In genomic region chr18:56927795-56928194, GRCh38 we compare ENCODE assay signal across 22 cellular contexts.
DNase-seq lines count a peak whose midpoint lies in the region; ATAC-seq and TF ChIP-seq lines count a peak whose summit lies in the region.
"Had no signal": no experiment of that assay in that cellular context is flagged by ENCODE, and none has a peak within 500 bp of the region (broad histone marks: within the 10 kb centered on the region; RNA-seq: fewer than 3 reads in every experiment).

No MANE protein-coding gene starts in this region.

- TF ChIP-seq POLR2A in body of pancreas (IDR thresholded peaks at IDR 0.05) (no peak), adrenal gland (IDR thresholded peaks at IDR 0.05) (no peak)

- TF ChIP-seq CTCF in H9 (conservative IDR thresholded peaks at IDR 0.05): no peak
- no peak for TF ChIP-seq CTCF in OCI-LY3 (IDR thresholded peaks at IDR 0.05; ENCODE audit: low read depth, low read length)
- no peak for TF ChIP-seq CTCF in body of pancreas (IDR thresholded peaks at IDR 0.05)
- TF ChIP-seq CTCF in adrenal gland (IDR thresholded peaks at IDR 0.05): no peak

- H3K4me3 ChIP-seq in OCI-LY3 (ENCODE audit: low read length) (peak overlapping the region; percentile 6), body of pancreas (no peak overlapping the region), adrenal gland (no peak overlapping the region)
- H3K4me3 ChIP-seq: A549, GM23248 had no signal

- no peak overlapping the region for H3K4ac ChIP-seq in H9 (ENCODE audit: low read depth, low read length)

- H3K9me3 ChIP-seq in H9 (ENCODE audit: control insufficient read depth, low read depth, low read length) (no peaks in the 10 kb centered on the region), OCI-LY3 (ENCODE audit: insufficient read depth, low read length) (no peaks in the 10 kb centered on the region), body of pancreas (no peaks in the 10 kb centered on the region), adrenal gland (replicated peaks in 1 of 3) (no peaks in the 10 kb centered on the region)
- H3K9me3 ChIP-seq: A549, Caco-2 had no signal

- no peak overlapping the region for H3K27ac Mint-ChIP-seq in activated T-cell treated with anti-CD3 and anti-CD28 coated beads, Interleukin-2, amount 50 U/mL, for 72 hours
- H3K27ac Mint-ChIP-seq in H9: peak overlapping the region in 2 of 3 experiments; percentile 0 to 12; a peak in 2 of 7 replicates
- H3K27ac Mint-ChIP-seq: CD4-positive, alpha-beta T cell; HFFc6; IgD-negative memory B cell had no signal

- H3K27me3 Mint-ChIP-seq in activated T-cell treated with anti-CD3 and anti-CD28 coated beads, Interleukin-2, amount 50 U/mL, for 72 hours (ENCODE audit: low read depth): no peaks in the 10 kb centered on the region
- H3K27me3 Mint-ChIP-seq in activated T-cell treated with anti-CD3 and anti-CD28 coated beads, Interleukin-2, amount 50 U/mL, for 4 hours (ENCODE audit: low read depth): no peaks in the 10 kb centered on the region
- H3K27me3 Mint-ChIP-seq in H9 (ENCODE audit: low read depth): no peaks in the 10 kb centered on the region
- H3K27me3 Mint-ChIP-seq: CD4-positive, alpha-beta T cell; IgD-negative memory B cell had no signal

- intact Hi-C loops in body of pancreas (cut with DNase I): no loop called here
- intact Hi-C loops in adrenal gland (cut with DNase I): no loop called here

- H3K27ac ChIP-seq in H9 (ENCODE audit: insufficient read length, low read depth, low read length) (no peak overlapping the region), OCI-LY3 (ENCODE audit: low read length) (peak overlapping the region; percentile 9), body of pancreas (no peak overlapping the region), adrenal gland (no peak overlapping the region)
- H3K27ac ChIP-seq: 22Rv1, A549, C4-2B, GM23248 had no signal

- H2BK12ac ChIP-seq in H9 (ENCODE audit: insufficient read length, low read depth, low read length): no peak overlapping the region

- H2BK120ac ChIP-seq in H9 (ENCODE audit: low read depth, low read length, poor library complexity, severe bottlenecking): no peak overlapping the region

- no peak overlapping the region for H3K14ac ChIP-seq in H9 (ENCODE audit: insufficient read depth, low read length)

- no peaks in the 10 kb centered on the region for H3K23me2 ChIP-seq in H9 (ENCODE audit: insufficient read length, low read depth, low read length, poor library complexity, severe bottlenecking)

- H3K4me2 ChIP-seq in H9 (ENCODE audit: insufficient read depth, insufficient read length, low read length): no peak overlapping the region
- peak overlapping the region; percentile 47 for H3K4me2 ChIP-seq in OCI-LY3 (ENCODE audit: low read length)
- H3K4me2 ChIP-seq: A549 had no signal

- H2BK20ac ChIP-seq in H9 (ENCODE audit: low read depth, low read length, poor library complexity, severe bottlenecking): no peak overlapping the region

- no CpG with 5 or more reads among the region's 4 CpGs for WGBS in H9 (ENCODE audit: extremely low coverage, insufficient read length, low lambda C conversion rate)
- WGBS in body of pancreas, 2 donors: 92 to 93% methylated on average over 4 of the region's 4 CpGs
- 92 to 100% (median 99%) methylated on average over 4 of the region's 4 CpGs for WGBS in adrenal gland, 4 donors

- no peak overlapping the region for H3K56ac ChIP-seq in H9 (ENCODE audit: insufficient read length, low read depth, low read length)

- no peak overlapping the region for H2AK5ac ChIP-seq in H9 (ENCODE audit: insufficient read length, low read length)

- H4K5ac ChIP-seq in H9 (ENCODE audit: insufficient read length, low read depth, low read length): no peak overlapping the region

- H3K4me1 ChIP-seq in H9 (ENCODE audit: insufficient read depth, low read length) (no peaks in the 10 kb centered on the region; the same call in 1 of the 2 replicates), OCI-LY3 (ENCODE audit: low read length) (peaks cover 64% of the 10 kb centered on the region), body of pancreas (no peaks in the 10 kb centered on the region), adrenal gland (replicated peaks in 1 of 2) (no peaks in the 10 kb centered on the region)
- H3K4me1 ChIP-seq: A549, Caco-2 had no signal

- H3K36me3 Mint-ChIP-seq in activated T-cell treated with anti-CD3 and anti-CD28 coated beads, Interleukin-2, amount 50 U/mL, for 72 hours (ENCODE audit: insufficient read depth in 2 of 2): peaks cover 0 to 3% of the 10 kb centered on the region in 2 donors
- H3K36me3 Mint-ChIP-seq in activated T-cell treated with anti-CD3 and anti-CD28 coated beads, Interleukin-2, amount 50 U/mL, for 4 hours (ENCODE audit: insufficient read depth): peaks cover 39% of the 10 kb centered on the region
- no peaks in the 10 kb centered on the region for H3K36me3 Mint-ChIP-seq in H9 (ENCODE audit: insufficient read depth in 1 of 3, low read depth in 3 of 3)

- H3K23ac ChIP-seq in H9 (ENCODE audit: insufficient read length, low read depth, low read length): no peak overlapping the region

- no peak overlapping the region for H3K9ac ChIP-seq in H9 (ENCODE audit: extremely low read depth, insufficient read length, low read length)
- H3K9ac ChIP-seq in OCI-LY3 (ENCODE audit: low read length): no peak overlapping the region
- H3K9ac ChIP-seq: GM23248 had no signal

- H3K79me2 ChIP-seq in H9 (ENCODE audit: insufficient read depth, low read length) (no peaks in the 10 kb centered on the region), OCI-LY3 (ENCODE audit: low read length) (no peaks in the 10 kb centered on the region)

- H3K79me1 ChIP-seq in H9 (ENCODE audit: insufficient read depth, low read depth, low read length, poor library complexity, severe bottlenecking): no peaks in the 10 kb centered on the region

- no peak overlapping the region for H4K8ac ChIP-seq in H9 (replicated peaks; ENCODE audit: insufficient read length, low read depth, low read length)

- H3K4me3 Mint-ChIP-seq in activated T-cell treated with anti-CD3 and anti-CD28 coated beads, Interleukin-2, amount 50 U/mL, for 72 hours: peak overlapping the region in 1 of 2 donors; percentile 1
- no peak overlapping the region for H3K4me3 Mint-ChIP-seq in activated T-cell treated with anti-CD3 and anti-CD28 coated beads, Interleukin-2, amount 50 U/mL, for 4 hours
- no peak overlapping the region for H3K4me3 Mint-ChIP-seq in H9
- H3K4me3 Mint-ChIP-seq: CD4-positive, alpha-beta T cell; HFFc6 had no signal

- ATAC-seq in activated T-cell treated with anti-CD3 and anti-CD28 coated beads, Interleukin-2, amount 50 U/mL, for 72 hours (replicated peaks in 1 of 2): peak; percentile 87 to 94
- no peak for ATAC-seq in activated T-cell treated with anti-CD3 and anti-CD28 coated beads, Interleukin-2, amount 50 U/mL, for 4 hours
- ATAC-seq in body of pancreas: no peak
- ATAC-seq: A549, HCT116 had no signal

- H4K91ac ChIP-seq in H9 (ENCODE audit: insufficient read length, low read depth, low read length): no peak overlapping the region

- peak; percentile 17 to 22 for DNase-seq in activated T-cell treated with anti-CD3 and anti-CD28 coated beads, Interleukin-2, amount 50 U/mL, for 72 hours
- no peak for DNase-seq in activated T-cell treated with anti-CD3 and anti-CD28 coated beads, Interleukin-2, amount 50 U/mL, for 4 hours
- DNase-seq in H9 (no peak), HuH-7.5 (ENCODE audit: low spot score) (no peak), body of pancreas (no peak), adrenal gland (no peak)
- DNase-seq: AML-193; Caco-2; CD4-positive, alpha-beta T cell; DMS153; DMS79; GDM1; GM23248; HFFc6; Karpas-422; KBM-7 had no signal

- no peak overlapping the region for H2AFZ ChIP-seq in H9 (ENCODE audit: low read length)
- H2AFZ ChIP-seq in OCI-LY3 (ENCODE audit: low read depth, low read length): no peak overlapping the region
- H2AFZ ChIP-seq: GM23248 had no signal

- H3K4me1 Mint-ChIP-seq in activated T-cell treated with anti-CD3 and anti-CD28 coated beads, Interleukin-2, amount 50 U/mL, for 72 hours (ENCODE audit: low read depth): peaks cover 10% of the 10 kb centered on the region
- H3K4me1 Mint-ChIP-seq in activated T-cell treated with anti-CD3 and anti-CD28 coated beads, Interleukin-2, amount 50 U/mL, for 4 hours (ENCODE audit: low read depth): no peaks in the 10 kb centered on the region
- H3K4me1 Mint-ChIP-seq in H9: peaks cover 6 to 7% of the 10 kb centered on the region in 2 experiments
- H3K4me1 Mint-ChIP-seq: IgD-negative memory B cell had no signal

- H2BK5ac ChIP-seq in H9 (ENCODE audit: insufficient read length, low read length): no peak overlapping the region

- H3K27me3 ChIP-seq in H9 (ENCODE audit: insufficient read depth, low read length) (no peaks in the 10 kb centered on the region), OCI-LY3 (ENCODE audit: low read depth, low read length) (peaks cover 11% of the 10 kb centered on the region), body of pancreas (no peaks in the 10 kb centered on the region), adrenal gland (no peaks in the 10 kb centered on the region)

- no peaks in the 10 kb centered on the region for H3K9me3 Mint-ChIP-seq in activated T-cell treated with anti-CD3 and anti-CD28 coated beads, Interleukin-2, amount 50 U/mL, for 72 hours
- H3K9me3 Mint-ChIP-seq in activated T-cell treated with anti-CD3 and anti-CD28 coated beads, Interleukin-2, amount 50 U/mL, for 4 hours: no peaks in the 10 kb centered on the region
- H3K9me3 Mint-ChIP-seq in H9: no peaks in the 10 kb centered on the region; a peak in 1 of 5 replicates
- H3K9me3 Mint-ChIP-seq: CD4-positive, alpha-beta T cell; HFFc6 had no signal

- H4K20me1 ChIP-seq in H9 (ENCODE audit: control insufficient read depth, insufficient read depth, insufficient read length) (no peaks in the 10 kb centered on the region), OCI-LY3 (ENCODE audit: insufficient read depth, low read length) (no peaks in the 10 kb centered on the region)

- H3T11ph ChIP-seq in H9 (ENCODE audit: low read length): no peak overlapping the region

- no peak overlapping the region for H2BK15ac ChIP-seq in H9 (ENCODE audit: low read depth, low read length)

- H3K36me3 ChIP-seq in OCI-LY3 (replicated peaks; ENCODE audit: low read depth, low read length) (no peaks in the 10 kb centered on the region), body of pancreas (replicated peaks in 1 of 2; ENCODE audit: insufficient read depth in 1 of 2, low read depth in 2 of 2) (no peaks in the 10 kb centered on the region), adrenal gland (replicated peaks in 1 of 2) (no peaks in the 10 kb centered on the region)

- no peak overlapping the region for H3K18ac ChIP-seq in H9 (ENCODE audit: insufficient read length, low read depth, low read length)

Comparison
In these comparisons a context has a peak if more than half of its experiments do, and no peak if none do; other contexts are left out.
1. ATAC-seq: peak in activated T-cell treated with anti-CD3 and anti-CD28 coated beads, Interleukin-2, amount 50 U/mL, for 72 hours (2 of 2); none in activated T-cell treated with anti-CD3 and anti-CD28 coated beads, Interleukin-2, amount 50 U/mL, for 4 hours (0 of 2) and body of pancreas (single experiment).
2. DNase-seq: peak in activated T-cell treated with anti-CD3 and anti-CD28 coated beads, Interleukin-2, amount 50 U/mL, for 72 hours (2 of 2); none in activated T-cell treated with anti-CD3 and anti-CD28 coated beads, Interleukin-2, amount 50 U/mL, for 4 hours (single experiment), H9 (single experiment), HuH-7.5 (single experiment), body of pancreas (0 of 4) and adrenal gland (0 of 7).